32 cellular contexts compared by ENCODE assay signal in genomic region chr20:853406-853996, GRCh38. TPM values are rescaled to one million over a fixed set of nuclear protein-coding genes. Genes with fewer than 3 reads are reported as not detected.
DNase-seq lines count a peak whose midpoint lies in the region; ATAC-seq, FAIRE-seq and TF ChIP-seq lines count a peak whose summit lies in the region.
"Had no signal": no experiment of that assay in that cellular context is flagged by ENCODE, and none has a peak within 500 bp of the region (broad histone marks: within the 10 kb centered on the region; RNA-seq: fewer than 3 reads in every experiment).

No MANE protein-coding gene starts in this region.

- H3K27me3 ChIP-seq in CD8-positive, alpha-beta T cell (ENCODE audit: insufficient read depth, low read length) = no peaks in the 10 kb centered on the region
- H3K27me3 ChIP-seq in H1 (replicated peaks in 1 of 4; ENCODE audit: control insufficient read depth in 3 of 4, extremely low read depth in 1 of 4, insufficient read depth in 3 of 4, low read length in 3 of 4) = no peaks in the 10 kb centered on the region; a peak in 1 of 7 replicates
- H3K27me3 ChIP-seq: breast epithelium, colonic mucosa, ovary, right atrium auricular region, vagina had no signal

- WGBS in H1 (ENCODE audit: extremely low coverage in 1 of 2, insufficient coverage in 1 of 2, insufficient read length in 1 of 2, insufficient replicate concordance in 2 of 2, low coverage in 1 of 2, low lambda C conversion rate in 2 of 2, missing lambda C conversion rate in 1 of 2), 2 experiments = 92% methylated on average over 4 of the region's 4 CpGs; no CpG with 5 or more reads in 1 of the 2 experiments

- ATAC-seq in CD8-positive, alpha-beta T cell = no peak
- peak; percentile 33 for ATAC-seq in activated CD8-positive, alpha-beta T cell treated with anti-CD3 and anti-CD28 coated beads for 36 hours
- ATAC-seq in GM21825 (IDR thresholded peaks at IDR 0.05; ENCODE audit: unreplicated experiment) = no peak
- ATAC-seq: effector memory CD8-positive, alpha-beta T cell; esophagus mucosa had no signal

- no peak overlapping the region for H3K4me2 ChIP-seq in H1 (ENCODE audit: insufficient read depth in 1 of 2, low read depth in 2 of 2, low read length in 2 of 2)

- H3K56ac ChIP-seq in H1 (replicated peaks; ENCODE audit: insufficient read length, low read depth, low read length) = no peak overlapping the region

- TF ChIP-seq RAD21 in H1 (IDR thresholded peaks at IDR 0.05 in 1 of 2, conservative IDR thresholded peaks at IDR 0.05 in 1 of 2; ENCODE audit: low read depth in 2 of 2, low read length in 2 of 2) = no peak

- no peak for TF ChIP-seq CTCF in CD8-positive, alpha-beta T cell (IDR thresholded peaks at IDR 0.05)
- TF ChIP-seq CTCF in activated CD8-positive, alpha-beta T cell treated with anti-CD3 and anti-CD28 coated beads for 36 hours (IDR thresholded peaks at IDR 0.05) = no peak
- no peak for TF ChIP-seq CTCF in H1 (IDR thresholded peaks at IDR 0.05; ENCODE audit: control extremely low read depth in 1 of 3, insufficient read depth in 1 of 3, low read depth in 1 of 3, low read length in 3 of 3)

- H3K9ac ChIP-seq in H1 (replicated peaks in 1 of 4; ENCODE audit: extremely low read depth in 1 of 4, low read depth in 3 of 4, low read length in 3 of 4) = no peak overlapping the region

- no peak overlapping the region for H2BK20ac ChIP-seq in H1 (ENCODE audit: low read length)

- H2AK5ac ChIP-seq in H1 (ENCODE audit: low read depth, low read length) = no peak overlapping the region

- H3K23ac ChIP-seq in H1 (ENCODE audit: insufficient read length) = no peak overlapping the region

- H2AFZ ChIP-seq in H1 (ENCODE audit: low read length) = no peak overlapping the region

- no peak for TF ChIP-seq POLR2A in H1 (IDR thresholded peaks at IDR 0.05; ENCODE audit: control extremely low read depth in 1 of 2, low read depth in 2 of 2, low read length in 2 of 2)

- TF ChIP-seq EP300 in H1 (IDR thresholded peaks at IDR 0.05; ENCODE audit: borderline replicate concordance in 1 of 2, low read depth in 2 of 2, low read length in 2 of 2) = no peak

- H3K27ac ChIP-seq in CD8-positive, alpha-beta T cell (ENCODE audit: low read depth, low read length) = no peak overlapping the region
- no peak overlapping the region for H3K27ac ChIP-seq in H1 (ENCODE audit: low read depth, low read length)
- H3K27ac ChIP-seq: breast epithelium, colonic mucosa, left ventricle myocardium inferior, ovary, right atrium auricular region, thoracic aorta, vagina had no signal

- POLR2A ChIA-PET in activated CD4-positive, alpha-beta T cell treated with anti-CD3 and anti-CD28 coated beads, Interleukin-2, amount 10 ng/mL, durations not matched to agents 7 days and 5 days (lab: Charles Lee) = no interaction called here
- POLR2A ChIA-PET in CD8-positive, alpha-beta T cell (lab: Charles Lee) = no interaction called here
- POLR2A ChIA-PET in activated CD8-positive, alpha-beta T cell treated with anti-CD3 and anti-CD28 coated beads for 36 hours (lab: Charles Lee) = no interaction called here
- POLR2A ChIA-PET in H1 (lab: Charles Lee; ENCODE audit: partially characterized antibody) = interaction anchor here (1.8 kb wide), 1 partner anchor 80 kb away, joined by 3 read pairs; no protein-coding TSS in a partner anchor

- no peak overlapping the region for H3K4me3 ChIP-seq in CD8-positive, alpha-beta T cell (ENCODE audit: low read depth, low read length)
- no peak overlapping the region for H3K4me3 ChIP-seq in H1 (ENCODE audit: extremely low read depth in 1 of 4, insufficient read depth in 2 of 4, low read depth in 3 of 4, low read length in 4 of 4)
- H3K4me3 ChIP-seq: breast epithelium, colonic mucosa, left ventricle myocardium inferior, ovary, right atrium auricular region, thoracic aorta, vagina had no signal

- no peaks in the 10 kb centered on the region for H3K36me3 ChIP-seq in CD8-positive, alpha-beta T cell (ENCODE audit: insufficient read depth, low read length)
- no peaks in the 10 kb centered on the region for H3K36me3 ChIP-seq in H1 (ENCODE audit: control insufficient read depth in 2 of 4, insufficient read depth in 4 of 4, low read length in 3 of 4)
- H3K36me3 ChIP-seq: breast epithelium, colonic mucosa, left ventricle myocardium inferior, ovary, right atrium auricular region, thoracic aorta, vagina had no signal

- H3K4me1 Mint-ChIP-seq in activated CD4-positive, alpha-beta T cell treated with anti-CD3 and anti-CD28 coated beads, Interleukin-2, amount 10 ng/mL, durations not matched to agents 7 days and 5 days = peaks cover 83% of the 10 kb centered on the region
- H3K4me1 Mint-ChIP-seq in CD8-positive, alpha-beta T cell (ENCODE audit: low read depth) = peaks cover 69% of the 10 kb centered on the region
- peaks cover 59% of the 10 kb centered on the region for H3K4me1 Mint-ChIP-seq in activated CD8-positive, alpha-beta T cell treated with anti-CD3 and anti-CD28 coated beads for 36 hours (ENCODE audit: low read depth)
- H3K4me1 Mint-ChIP-seq: nephron progenitor cell had no signal

- no peak overlapping the region for H2BK5ac ChIP-seq in H1 (ENCODE audit: low read depth, low read length)

- no peak overlapping the region for H4K8ac ChIP-seq in H1 (ENCODE audit: extremely low read depth, insufficient read depth, low read length)

- H3K4ac ChIP-seq in H1 (replicated peaks; ENCODE audit: insufficient read length, low read depth, low read length) = no peak overlapping the region

- no peaks in the 10 kb centered on the region for H3K79me2 ChIP-seq in H1 (ENCODE audit: control insufficient read depth in 1 of 2, insufficient read depth in 2 of 2, low read length in 2 of 2)

- H4K5ac ChIP-seq in H1 (ENCODE audit: insufficient read length, low read depth, low read length) = no peak overlapping the region

- H3K4me3 Mint-ChIP-seq in activated CD4-positive, alpha-beta T cell treated with anti-CD3 and anti-CD28 coated beads, Interleukin-2, amount 10 ng/mL, durations not matched to agents 7 days and 5 days = no peak overlapping the region
- no peak overlapping the region for H3K4me3 Mint-ChIP-seq in CD8-positive, alpha-beta T cell
- no peak overlapping the region for H3K4me3 Mint-ChIP-seq in activated CD8-positive, alpha-beta T cell treated with anti-CD3 and anti-CD28 coated beads for 36 hours
- H3K4me3 Mint-ChIP-seq: B cell; effector memory CD8-positive, alpha-beta T cell; nephron progenitor cell had no signal

- H3K23me2 ChIP-seq in H1 (ENCODE audit: low read depth, low read length) = no peaks in the 10 kb centered on the region

- H4K20me1 ChIP-seq in H1 (replicated peaks in 1 of 2; ENCODE audit: control insufficient read depth in 1 of 2, insufficient read depth in 2 of 2, low read length in 2 of 2) = peaks cover 0 to 2% of the 10 kb centered on the region in 2 experiments

- H3K79me1 ChIP-seq in H1 (ENCODE audit: low read depth, low read length) = no peaks in the 10 kb centered on the region

- intact Hi-C loops in CD8-positive, alpha-beta T cell (cut with DNase I, micrococcal nuclease) = no loop called here
- intact Hi-C loops in activated CD8-positive, alpha-beta T cell treated with anti-CD3 and anti-CD28 coated beads for 36 hours (cut with micrococcal nuclease) = no loop called here

- CTCF ChIA-PET in activated CD4-positive, alpha-beta T cell treated with anti-CD3 and anti-CD28 coated beads, Interleukin-2, amount 10 ng/mL, durations not matched to agents 7 days and 5 days (lab: Charles Lee) = interaction anchor here (0.8 kb wide), 1 partner anchor 255 kb away, joined by 3 read pairs; no protein-coding TSS in a partner anchor
- CTCF ChIA-PET in CD8-positive, alpha-beta T cell (lab: Charles Lee) = interaction anchor here (0.7 to 3.7 kb wide), 5 partner anchors 22 to 103 kb away, joined by 3 to 15 read pairs (median 3); no protein-coding TSS in a partner anchor
- CTCF ChIA-PET in activated CD8-positive, alpha-beta T cell treated with anti-CD3 and anti-CD28 coated beads for 36 hours (lab: Charles Lee) = interaction anchor here (1.0 to 1.6 kb wide), 3 partner anchors 9 to 103 kb away, joined by 4 read pairs; no protein-coding TSS in a partner anchor
- CTCF ChIA-PET in H1 (lab: Charles Lee; ENCODE audit: partially characterized antibody) = interaction anchor here (0.6 to 1.8 kb wide), 7 partner anchors 8 to 1369 kb away, joined by 3 to 9 read pairs (median 4); no protein-coding TSS in a partner anchor

- peak overlapping the region; percentile 21 for H3K27ac Mint-ChIP-seq in activated CD4-positive, alpha-beta T cell treated with anti-CD3 and anti-CD28 coated beads, Interleukin-2, amount 10 ng/mL, durations not matched to agents 7 days and 5 days
- peak overlapping the region; percentile 84 for H3K27ac Mint-ChIP-seq in CD8-positive, alpha-beta T cell
- H3K27ac Mint-ChIP-seq in activated CD8-positive, alpha-beta T cell treated with anti-CD3 and anti-CD28 coated beads for 36 hours = peak overlapping the region; percentile 76
- H3K27ac Mint-ChIP-seq: B cell, nephron progenitor cell had no signal

- H4K91ac ChIP-seq in H1 (replicated peaks; ENCODE audit: insufficient read length, low read length) = no peak overlapping the region

- H3K36me3 Mint-ChIP-seq in activated CD4-positive, alpha-beta T cell treated with anti-CD3 and anti-CD28 coated beads, Interleukin-2, amount 10 ng/mL, durations not matched to agents 7 days and 5 days (ENCODE audit: low read depth) = peaks cover 39% of the 10 kb centered on the region
- peaks cover 4% of the 10 kb centered on the region for H3K36me3 Mint-ChIP-seq in CD8-positive, alpha-beta T cell
- H3K36me3 Mint-ChIP-seq in activated CD8-positive, alpha-beta T cell treated with anti-CD3 and anti-CD28 coated beads for 36 hours (ENCODE audit: low read depth) = peaks cover 8% of the 10 kb centered on the region

- no peak overlapping the region for H2BK12ac ChIP-seq in H1 (ENCODE audit: low read depth, low read length)

- no peak overlapping the region for H3K14ac ChIP-seq in H1 (ENCODE audit: insufficient read length)

- no peak for FAIRE-seq in H1 (lab: Jason Lieb, UNC)
- FAIRE-seq: GM18507, H54 had no signal

- H2BK120ac ChIP-seq in H1 (replicated peaks; ENCODE audit: low read depth, low read length) = no peak overlapping the region

- no peak overlapping the region for H2BK15ac ChIP-seq in H1 (ENCODE audit: low read length)

- H3K9me3 ChIP-seq in CD8-positive, alpha-beta T cell (ENCODE audit: low read length) = no peaks in the 10 kb centered on the region
- no peaks in the 10 kb centered on the region for H3K9me3 ChIP-seq in H1 (ENCODE audit: insufficient read depth in 2 of 2, low read depth in 1 of 2, low read length in 1 of 2)
- H3K9me3 ChIP-seq: breast epithelium, Caco-2, colonic mucosa, left ventricle myocardium inferior, ovary, right atrium auricular region, thoracic aorta, vagina had no signal

- H3K18ac ChIP-seq in H1 (ENCODE audit: extremely low read depth, low read length) = no peak overlapping the region

- DNase-seq in activated CD4-positive, alpha-beta T cell treated with anti-CD3 and anti-CD28 coated beads, Interleukin-2, amount 10 ng/mL, durations not matched to agents 7 days and 5 days = no peak
- no peak for DNase-seq in activated CD4-positive, alpha-beta T cell treated with anti-CD3 and anti-CD28 coated beads for 1 hour
- DNase-seq in CD8-positive, alpha-beta T cell = no peak
- DNase-seq in activated CD8-positive, alpha-beta T cell treated with anti-CD3 and anti-CD28 coated beads for 36 hours = peak; percentile 43
- DNase-seq in H1 (ENCODE audit: low read depth in 1 of 2, low spot score in 2 of 2) (no peak), NAMALWA (ENCODE audit: low spot score) (no peak), epidermal melanocyte (ENCODE audit: insufficient read length, low spot score) (no peak)
- DNase-seq: Caco-2; colonic mucosa; DMS79 treated with DMSO at 0.1 percent for 48 hours; effector memory CD8-positive, alpha-beta T cell; foreskin melanocyte; hippocampal formation; left ventricle myocardium inferior; midbrain; NCI-H1048; NCI-H187; NCI-H526 treated with DMSO at 0.1 percent for 48 hours; nephron progenitor cell; ovary; stimulated activated CD4-positive, alpha-beta T cell treated with anti-CD3 and anti-CD28 coated beads, Interleukin-12 subunit alpha, Interleukin-12 subunit beta, amount 100 ng/mL, for 4 hours; stimulated activated CD4-positive, alpha-beta T cell treated with anti-CD3 and anti-CD28 coated beads, Interleukin-4, amount 100 ng/mL, for 24 hours; stimulated activated naive CD4-positive, alpha-beta T cell had no signal

- H3K4me1 ChIP-seq in CD8-positive, alpha-beta T cell (ENCODE audit: insufficient read depth, low read length) = peaks cover 43% of the 10 kb centered on the region
- H3K4me1 ChIP-seq in H1 (replicated peaks in 1 of 4; ENCODE audit: control insufficient read depth in 3 of 4, insufficient read depth in 4 of 4, low read length in 3 of 4) = no peaks in the 10 kb centered on the region; a peak in 1 of 7 replicates
- H3K4me1 ChIP-seq: breast epithelium, Caco-2, colonic mucosa, left ventricle myocardium inferior, right atrium auricular region had no signal

- H3K9me3 Mint-ChIP-seq in activated CD4-positive, alpha-beta T cell treated with anti-CD3 and anti-CD28 coated beads, Interleukin-2, amount 10 ng/mL, durations not matched to agents 7 days and 5 days = peaks cover 9% of the 10 kb centered on the region
- peaks cover 2% of the 10 kb centered on the region for H3K9me3 Mint-ChIP-seq in CD8-positive, alpha-beta T cell
- peaks cover 6% of the 10 kb centered on the region for H3K9me3 Mint-ChIP-seq in activated CD8-positive, alpha-beta T cell treated with anti-CD3 and anti-CD28 coated beads for 36 hours
- H3K9me3 Mint-ChIP-seq: effector memory CD8-positive, alpha-beta T cell; nephron progenitor cell had no signal

- no peaks in the 10 kb centered on the region for H3K27me3 Mint-ChIP-seq in activated CD4-positive, alpha-beta T cell treated with anti-CD3 and anti-CD28 coated beads, Interleukin-2, amount 10 ng/mL, durations not matched to agents 7 days and 5 days
- H3K27me3 Mint-ChIP-seq in CD8-positive, alpha-beta T cell (ENCODE audit: low read depth) = no peaks in the 10 kb centered on the region
- no peaks in the 10 kb centered on the region for H3K27me3 Mint-ChIP-seq in activated CD8-positive, alpha-beta T cell treated with anti-CD3 and anti-CD28 coated beads for 36 hours
- H3K27me3 Mint-ChIP-seq: B cell; effector memory CD8-positive, alpha-beta T cell had no signal

RNA-seq across cellular contexts. Expression of gene FAM110A, which starts 20.0 kb away (rescaled TPM):
- total RNA-seq in activated CD4-positive, alpha-beta T cell treated with anti-CD3 and anti-CD28 coated beads, Interleukin-2, amount 10 ng/mL, durations not matched to agents 7 days and 5 days = 10 to 100 TPM; 27.6 to 30.2 TPM
- total RNA-seq in CD8-positive, alpha-beta T cell = 1 to 10 TPM; 6.7 to 7.7 TPM
- 10 to 100 TPM; 20.5 to 23.1 TPM for total RNA-seq in activated CD8-positive, alpha-beta T cell treated with anti-CD3 and anti-CD28 coated beads for 36 hours
- total RNA-seq in H1 (2021; fragmentation: NEBNext Ultra II Directional; extraction: Animal tissue kit (Norgen Biotek cat#: 25700)) = 10.9 and 13.1 TPM in 2 replicates
- 10.1 and 18.5 TPM in 2 replicates for polyA plus RNA-seq in H1 (2011; rRNA removed)
- polyA plus RNA-seq in H1 (2011; cell fraction: cytosol; rRNA removed) = 9.7 TPM
- polyA plus RNA-seq in H1 (2011; cell fraction: nucleus; rRNA removed) = 15.1 TPM
- 4.4 to 8.9 TPM (median 8.4 TPM) in 4 replicates for polyA plus RNA-seq in H1 (2012, experiment 1 of 2)
- polyA plus RNA-seq in H1 (2012, experiment 2 of 2) = 9.9 TPM
- 10.3 TPM for polyA plus RNA-seq in H1 (2013, experiment 1 of 2)
- 10.5 TPM for polyA plus RNA-seq in H1 (2013, experiment 2 of 2)
- 1.7 and 3.0 TPM in 2 replicates for polyA minus RNA-seq in H1 (2011; rRNA and poly(A)+ RNA removed)
- 3.0 TPM for polyA minus RNA-seq in H1 (2011; cell fraction: cytosol; rRNA and poly(A)+ RNA removed)
- 7.3 TPM for polyA minus RNA-seq in H1 (2011; cell fraction: nucleus; rRNA and poly(A)+ RNA removed)

Comparison
In these comparisons a context has a peak if more than half of its experiments do, and no peak if none do; other contexts are left out.
1. H3K27ac Mint-ChIP-seq: peak in every context shown above with its lines; median percentile 84 in CD8-positive, alpha-beta T cell; 76 in activated CD8-positive, alpha-beta T cell treated with anti-CD3 and anti-CD28 coated beads for 36 hours; 21 in activated CD4-positive, alpha-beta T cell treated with anti-CD3 and anti-CD28 coated beads, Interleukin-2, amount 10 ng/mL, durations not matched to agents 7 days and 5 days.